8 cellular contexts compared by ENCODE assay signal in genomic region chr6:28988536-28989415, GRCh38. TPM values are rescaled to one million over a fixed set of nuclear protein-coding genes. Genes with fewer than 3 reads are reported as not detected.
DNase-seq lines count a peak whose midpoint lies in the region; ATAC-seq, FAIRE-seq and TF ChIP-seq lines count a peak whose summit lies in the region.

No MANE protein-coding gene starts in this region.

- no peaks in the 10 kb centered on the region for H3K27me3 ChIP-seq in CD4-positive, alpha-beta memory T cell (ENCODE audit: insufficient read depth, low read length)
- H3K27me3 ChIP-seq in pancreas (peaks cover 0 to 5% (median 0%) of the 10 kb centered on the region in 4 donors), aorta (ENCODE audit: control insufficient read depth in 1 of 2, insufficient read depth in 2 of 2, low read length in 1 of 2) (no peaks in the 10 kb centered on the region)

- peaks cover 0 to 4% (median 0%) of the 10 kb centered on the region in 8 donors for H3K9me3 Mint-ChIP-seq in CD4-positive, alpha-beta memory T cell

- H3K36me3 ChIP-seq in CD4-positive, alpha-beta memory T cell (ENCODE audit: insufficient read depth, low read length) = no peaks in the 10 kb centered on the region
- no peaks in the 10 kb centered on the region for H3K36me3 ChIP-seq in pancreas
- no peaks in the 10 kb centered on the region for H3K36me3 ChIP-seq in aorta (ENCODE audit: control insufficient read depth in 1 of 2, insufficient read depth in 2 of 2, low read length in 1 of 2)

- no peaks in the 10 kb centered on the region for H3K9me3 ChIP-seq in CD4-positive, alpha-beta memory T cell (ENCODE audit: control insufficient read depth in 1 of 2, low read length in 2 of 2)
- H3K9me3 ChIP-seq in pancreas = no peaks in the 10 kb centered on the region
- no peaks in the 10 kb centered on the region for H3K9me3 ChIP-seq in aorta (ENCODE audit: control insufficient read depth, low read length)

- no peak for FAIRE-seq in pancreas (lab: Jason Lieb, UNC)

- peaks cover 10 to 16% of the 10 kb centered on the region in 2 donors for H3K27me3 Mint-ChIP-seq in CD4-positive, alpha-beta memory T cell

- ATAC-seq in pancreas (peak in 3 of 4 donors; percentile 14 to 63 (median 27)), aorta (ENCODE audit: low FRiP score) (peak; percentile 57), GM21528 (IDR thresholded peaks at IDR 0.05; ENCODE audit: low FRiP score, unreplicated experiment) (no peak), GM18517 (IDR thresholded peaks at IDR 0.05; ENCODE audit: unreplicated experiment) (no peak)

- peak overlapping the region; percentile 76 to 89 (median 83) for H3K4me3 Mint-ChIP-seq in CD4-positive, alpha-beta memory T cell

- peak overlapping the region in 5 of 7 donors; percentile 41 to 84 (median 72) for H3K27ac Mint-ChIP-seq in CD4-positive, alpha-beta memory T cell

- POLR2A ChIA-PET in CD4-positive, alpha-beta memory T cell (lab: Charles Lee; ENCODE audit: partially characterized antibody) = interaction anchor here (0.7 kb wide), 1 partner anchor 65 kb away, joined by 3 read pairs; the partner anchor contains the start of gene TRIM27

- CTCF ChIA-PET in CD4-positive, alpha-beta memory T cell (lab: Charles Lee; ENCODE audit: partially characterized antibody) = interaction anchor here (0.7 to 2.0 kb wide), 3 partner anchors 8 to 151 kb away, joined by 3 to 11 read pairs (median 4); no protein-coding TSS in a partner anchor

- 17 to 22% methylated on average over 53 of the region's 53 CpGs for WGBS in pancreas, 2 donors
- WGBS in aorta, 2 donors = 18 to 20% methylated on average over 53 of the region's 53 CpGs

- peak overlapping the region; percentile 17 to 34 for H3K4me3 ChIP-seq in CD4-positive, alpha-beta memory T cell (ENCODE audit: low read length in 2 of 2)
- H3K4me3 ChIP-seq in fibroblast of the aortic adventitia (ENCODE audit: low read depth, low read length) = peak overlapping the region; percentile 53
- peak overlapping the region in 3 of 4 donors; percentile 9 to 31 (median 14) for H3K4me3 ChIP-seq in pancreas
- H3K4me3 ChIP-seq in aorta (ENCODE audit: low read length in 2 of 2) = no peak overlapping the region

- DNase-seq in CD4-positive, alpha-beta memory T cell = peak; percentile 69 to 77 (median 70)
- DNase-seq in NOMO-1 (lab: John Stamatoyannopoulos, UW; ENCODE audit: unreplicated experiment in 2 of 2) = peak; percentile 32 to 33
- peak; percentile 44 for DNase-seq in activated T-helper 1 cell treated with Interleukin-2 at 50 U/mL for 16 hours (ENCODE audit: low read depth)
- peak; percentile 52 for DNase-seq in fibroblast of the aortic adventitia (ENCODE audit: low read depth)
- peak in 4 of 6 donors; percentile 38 to 70 (median 68) for DNase-seq in pancreas
- peak; percentile 75 to 85 for DNase-seq in aorta

- H3K36me3 Mint-ChIP-seq in CD4-positive, alpha-beta memory T cell = no peaks in the 10 kb centered on the region

- H3K27ac ChIP-seq in CD4-positive, alpha-beta memory T cell (ENCODE audit: low read depth, low read length) = no peak overlapping the region
- H3K27ac ChIP-seq in pancreas (no peak overlapping the region), aorta (ENCODE audit: low read depth in 1 of 2, low read length in 2 of 2) (no peak overlapping the region)

- intact Hi-C loops in CD4-positive, alpha-beta memory T cell (cut with micrococcal nuclease) = loop anchor here (1.0 to 10.0 kb wide), 4 partner anchors 28 to 1094 kb away; a partner anchor contains a TSS
- intact Hi-C loops in pancreas (cut with DNase I) (no loop called here), aorta (cut with DNase I) (loop anchor here (10.0 kb wide), 3 partner anchors 124 to 1094 kb away; a partner anchor contains a TSS)

- H3K4me1 ChIP-seq in CD4-positive, alpha-beta memory T cell (ENCODE audit: insufficient read depth, low read length) = peaks cover 10% of the 10 kb centered on the region
- no peaks in the 10 kb centered on the region for H3K4me1 ChIP-seq in pancreas
- H3K4me1 ChIP-seq in aorta (ENCODE audit: control insufficient read depth in 1 of 2, insufficient read depth in 2 of 2, low read length in 2 of 2) = no peaks in the 10 kb centered on the region

- TF ChIP-seq CTCF in fibroblast of the aortic adventitia (IDR thresholded peaks at IDR 0.05; ENCODE audit: insufficient read depth, low read length) (peak; percentile 32), pancreas (IDR thresholded peaks at IDR 0.05) (peak in 1 of 4 donors; percentile 10)

- peaks cover 17 to 39% (median 24%) of the 10 kb centered on the region in 4 donors for H3K4me1 Mint-ChIP-seq in CD4-positive, alpha-beta memory T cell

RNA-seq across cellular contexts. Expression of gene ZNF311, which starts 16.3 kb away (rescaled TPM):
- total RNA-seq in CD4-positive, alpha-beta memory T cell = under 1 TPM; 0.33 to 0.64 TPM
- polyA plus RNA-seq in CD4-positive, alpha-beta memory T cell = under 1 TPM in 1 of 2 donors, not detected in 1; 0.15 TPM
- total RNA-seq in fibroblast of the aortic adventitia (ENCODE audit: low replicate concordance) = 1.3 and 2.5 TPM in 2 replicates
- 1 to 10 TPM in 1 of 6 donors, under 1 TPM in 5; 0.19 to 1.2 (median 0.35) TPM for total RNA-seq in pancreas
- polyA plus RNA-seq in pancreas = 1 to 10 TPM in 1 of 2 donors, under 1 TPM in 1; 0.92 to 1.1 TPM
- 1 to 10 TPM in 1 of 2 donors, under 1 TPM in 1; 0.62 to 1.1 TPM for total RNA-seq in aorta
- 1 to 10 TPM in 1 of 2 donors, under 1 TPM in 1; 0.75 to 1.2 TPM for polyA plus RNA-seq in aorta

RNA-seq across cellular contexts. Expression of gene OR2W1, which starts 56.2 kb away (rescaled TPM):
- total RNA-seq in CD4-positive, alpha-beta memory T cell = not detected
- not detected for polyA plus RNA-seq in CD4-positive, alpha-beta memory T cell
- total RNA-seq in fibroblast of the aortic adventitia (ENCODE audit: low replicate concordance) (not detected in 2 replicates), pancreas (not detected), aorta (not detected)
- polyA plus RNA-seq in pancreas (not detected), aorta (not detected)

Comparison
In these comparisons a context has a peak if more than half of its experiments do, and no peak if none do; other contexts are left out.
1. H3K4me3 ChIP-seq: peak in CD4-positive, alpha-beta memory T cell (2 of 2), fibroblast of the aortic adventitia (single experiment) and pancreas (3 of 4); none in aorta (0 of 2).
2. ATAC-seq: peak in pancreas (3 of 4) and aorta (single experiment); none in GM21528 (single experiment) and GM18517 (single experiment).
3. intact Hi-C loops: an anchor here in CD4-positive, alpha-beta memory T cell (1.0 to 10.0 kb wide) and aorta (10.0 kb wide); none called in pancreas.
4. Peak in every context shown above with its lines, with median percentiles within 50 percentile points of each other: DNase-seq.